8 cellular contexts compared by ENCODE assay signal in the genomic region with DNA sequence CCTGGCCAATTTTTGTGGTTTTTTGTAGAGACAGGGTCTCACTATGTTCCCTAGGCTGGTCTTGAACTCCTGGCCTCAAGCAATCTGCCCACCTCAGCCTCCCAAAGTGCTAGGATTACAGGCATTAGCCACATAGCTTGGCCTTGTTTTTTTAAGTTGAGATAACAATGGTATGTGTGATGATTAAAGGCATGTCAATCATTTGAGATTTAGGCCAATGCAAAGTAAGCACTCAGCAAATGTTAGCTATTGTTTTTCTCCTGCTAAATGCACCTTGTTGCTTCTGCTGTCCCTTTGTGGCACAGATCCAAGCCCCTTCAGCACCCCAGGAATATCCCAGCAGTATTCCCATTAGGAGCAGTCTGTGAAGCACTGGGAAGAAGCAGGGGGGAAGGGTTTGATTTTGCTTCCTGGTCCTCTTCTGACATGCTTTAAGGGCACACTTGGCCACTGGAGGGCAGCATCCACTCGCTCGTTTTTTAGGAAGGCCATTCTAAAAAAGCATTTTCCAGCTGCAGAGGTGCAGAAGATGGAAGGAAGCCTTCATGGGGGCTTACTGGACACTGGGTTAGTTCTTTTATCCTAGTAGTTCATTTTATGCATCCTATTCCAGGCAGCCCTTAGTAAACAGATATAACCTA.
DNase-seq lines count a peak whose midpoint lies in the region; ATAC-seq and TF ChIP-seq lines count a peak whose summit lies in the region.

No MANE protein-coding gene starts in this region.

- peaks cover 5% of the 10 kb centered on the region for H3K9me3 Mint-ChIP-seq in activated CD4-positive, alpha-beta T cell treated with anti-CD3 and anti-CD28 coated beads, Interleukin-2, amount 10 ng/mL, durations not matched to agents 24 days and 14 days

- POLR2A ChIA-PET in BJ (lab: Charles Lee) (no interaction called here), HCT116 (lab: Charles Lee) (interaction anchor here (0.7 kb wide), 1 partner anchor 68 kb away, joined by 9 read pairs; no protein-coding TSS in a partner anchor)

- no peak overlapping the region for H3K27ac Mint-ChIP-seq in activated CD4-positive, alpha-beta T cell treated with anti-CD3 and anti-CD28 coated beads, Interleukin-2, amount 10 ng/mL, durations not matched to agents 24 days and 14 days

- peaks cover 0 to 4% of the 10 kb centered on the region in 2 experiments; a peak in 2 of 4 replicates for H3K4me1 ChIP-seq in HCT116 (ENCODE audit: control insufficient read depth in 1 of 2, insufficient read depth in 2 of 2, low read length in 2 of 2)
- peaks cover 0 to 2% of the 10 kb centered on the region in 2 donors for H3K4me1 ChIP-seq in lung (ENCODE audit: control insufficient read depth in 2 of 2, insufficient read depth in 2 of 2, low read length in 2 of 2)

- TF ChIP-seq POLR2A in HCT116 (IDR thresholded peaks at IDR 0.05; ENCODE audit: borderline replicate concordance, extremely low read depth, insufficient read depth, insufficient read length): no peak

- TF ChIP-seq CTCF in BJ (IDR thresholded peaks at IDR 0.05; ENCODE audit: insufficient read depth, low read depth, low read length): peak; percentile 82
- TF ChIP-seq CTCF in HCT116 (IDR thresholded peaks at IDR 0.05 in 2 of 3, conservative IDR thresholded peaks at IDR 0.05 in 1 of 3; ENCODE audit: borderline replicate concordance in 1 of 3, insufficient read depth in 1 of 3, low read depth in 2 of 3, low read length in 2 of 3): peak; percentile 78 to 86 (median 85)
- TF ChIP-seq CTCF in lung (IDR thresholded peaks at IDR 0.05; ENCODE audit: control extremely low read depth, extremely low read depth): peak; percentile 72

- no peaks in the 10 kb centered on the region for H3K4me1 Mint-ChIP-seq in activated CD4-positive, alpha-beta T cell treated with anti-CD3 and anti-CD28 coated beads, Interleukin-2, amount 10 ng/mL, durations not matched to agents 24 days and 14 days

- RAD21 ChIA-PET in HCT116 (lab: Charles Lee; ENCODE audit: low non-redundant PET in 1 of 2, low total read pairs in 2 of 2, uncharacterized antibody in 2 of 2, unreplicated experiment in 2 of 2): interaction anchor here in 1 of 2 experiments (0.7 to 1.3 kb wide), 3 partner anchors 49 to 244 kb away, joined by 3 to 4 read pairs (median 3); no protein-coding TSS in a partner anchor

- H3K4me3 ChIP-seq in BJ (ENCODE audit: low read depth, low read length) (no peak overlapping the region), HCT116 (replicated peaks in 1 of 2; ENCODE audit: low read depth in 1 of 2, low read length in 2 of 2) (no peak overlapping the region), lung (no peak overlapping the region)

- peak; percentile 96 for ATAC-seq in HCT116
- peak; percentile 77 for ATAC-seq in lung (ENCODE audit: insufficient read depth, low FRiP score)
- no peak for ATAC-seq in GM19397 (IDR thresholded peaks at IDR 0.05; ENCODE audit: unreplicated experiment)

- DNase-seq in BJ (ENCODE audit: low read depth) (no peak), HCT116 (ENCODE audit: low read depth, low spot score) (peak; percentile 67), NCI-H524 (lab: John Stamatoyannopoulos, UW) (peak; percentile 71 to 91), dermis blood vessel endothelial cell (peak; percentile 88), lung (ENCODE audit: low spot score) (peak; percentile 73)
- peak; percentile 90 for DNase-seq in activated CD4-positive, alpha-beta T cell treated with anti-CD3 and anti-CD28 coated beads, Interleukin-2, amount 10 ng/mL, durations not matched to agents 24 days and 14 days
- DNase-seq in stimulated activated CD8-positive, alpha-beta memory T cell treated with anti-CD3 and anti-CD28 coated beads, Interleukin-12 subunit alpha, Interleukin-12 subunit beta, amount 100 ng/mL, for 24 hours (ENCODE audit: extremely low read depth): peak; percentile 31

- H3K4me3 Mint-ChIP-seq in activated CD4-positive, alpha-beta T cell treated with anti-CD3 and anti-CD28 coated beads, Interleukin-2, amount 10 ng/mL, durations not matched to agents 24 days and 14 days: no peak overlapping the region

- peak; percentile 93 for TF ChIP-seq RAD21 in HCT116 (IDR thresholded peaks at IDR 0.05; ENCODE audit: low read depth)

- BruUV-seq in HCT116 (replicated peaks; lab: Mats Ljungman, UMichigan): no TSS peak

- H3K27me3 Mint-ChIP-seq in activated CD4-positive, alpha-beta T cell treated with anti-CD3 and anti-CD28 coated beads, Interleukin-2, amount 10 ng/mL, durations not matched to agents 24 days and 14 days: no peaks in the 10 kb centered on the region

- CTCF ChIA-PET in BJ (lab: Yijun Ruan, JAX) (interaction anchor here (0.6 to 10.7 kb wide), 24 partner anchors 9 to 930 kb away, joined by 3 to 136 read pairs (median 4); no protein-coding TSS in a partner anchor), HCT116 (lab: Charles Lee) (interaction anchor here (0.7 to 2.4 kb wide), 8 partner anchors 10 to 712 kb away, joined by 3 to 25 read pairs (median 4); a partner anchor contains a TSS)

- no peaks in the 10 kb centered on the region for H3K27me3 ChIP-seq in BJ (ENCODE audit: control insufficient read depth, insufficient read depth, low read length)
- H3K27me3 ChIP-seq in HCT116 (ENCODE audit: insufficient read depth, low read length): no peaks in the 10 kb centered on the region
- H3K27me3 ChIP-seq in lung (ENCODE audit: control insufficient read depth, insufficient read depth): no peaks in the 10 kb centered on the region

- H3K4me2 ChIP-seq in HCT116 (ENCODE audit: low read length): 0 out of 2 replicates have a peak overlapping the region, but pooled peaks have one; percentile 9

- H3K9me3 ChIP-seq in HCT116 (ENCODE audit: control insufficient read depth in 1 of 2, insufficient read depth in 1 of 2, low read depth in 1 of 2, low read length in 2 of 2) (peaks cover 7 to 11% of the 10 kb centered on the region in 2 experiments; a peak in 1 of 4 replicates), lung (ENCODE audit: control insufficient read depth in 2 of 2, insufficient read depth in 1 of 2, low read length in 1 of 2) (peaks cover 0 to 9% of the 10 kb centered on the region in 2 donors)

- H3K36me3 ChIP-seq in BJ (ENCODE audit: control insufficient read depth, insufficient read depth, low read length) (0 out of 2 replicates have a peak, but pooled peaks cover 1% of the 10 kb centered on the region), HCT116 (ENCODE audit: control insufficient read depth in 1 of 2, insufficient read depth in 2 of 2, low read length in 2 of 2) (no peaks in the 10 kb centered on the region; a peak in 1 of 4 replicates), lung (ENCODE audit: control insufficient read depth in 2 of 2, insufficient read depth in 2 of 2, low read length in 2 of 2) (no peaks in the 10 kb centered on the region)

- no peak overlapping the region for H3K9ac ChIP-seq in HCT116 (ENCODE audit: low read length)

- H3K9me2 ChIP-seq in HCT116 (ENCODE audit: insufficient read depth): no peaks in the 10 kb centered on the region

- intact Hi-C loops in HCT116 (cut with micrococcal nuclease): loop anchor here (1.0 to 5.0 kb wide), 4 partner anchors 229 to 599 kb away; no protein-coding TSS in a partner anchor
- intact Hi-C loops in activated CD4-positive, alpha-beta T cell treated with anti-CD3 and anti-CD28 coated beads, Interleukin-2, amount 10 ng/mL, durations not matched to agents 24 days and 14 days (cut with micrococcal nuclease): loop anchor here (1.0 to 5.0 kb wide), 2 partner anchors 229 to 244 kb away; no protein-coding TSS in a partner anchor

- H2AFZ ChIP-seq in HCT116 (ENCODE audit: low read depth, low read length, poor library complexity, severe bottlenecking): no peak overlapping the region

- WGBS in lung, 2 donors: 2 to 3% methylated on average over 2 of the region's 2 CpGs

- no peaks in the 10 kb centered on the region for H3K79me2 ChIP-seq in HCT116 (ENCODE audit: insufficient read depth, low read length)

- H3K36me3 Mint-ChIP-seq in activated CD4-positive, alpha-beta T cell treated with anti-CD3 and anti-CD28 coated beads, Interleukin-2, amount 10 ng/mL, durations not matched to agents 24 days and 14 days (ENCODE audit: low read depth): peaks cover 5% of the 10 kb centered on the region

- H3K27ac ChIP-seq in HCT116 (ENCODE audit: low read depth, low read length) (no peak overlapping the region), lung (ENCODE audit: low read depth in 1 of 2, low read length in 1 of 2) (no peak overlapping the region)

- no peaks in the 10 kb centered on the region for H4K20me1 ChIP-seq in HCT116 (ENCODE audit: insufficient read depth)

TF ChIP-seq in HCT116, 20 proteins besides CTCF, POLR2A, EP300 and RAD21:
- no peak for TF ChIP-seq EZH2 (IDR thresholded peaks at IDR 0.05)
TF ChIP-seq in HCT116: peak in this region for 0.
